1 cellular context compared by ENCODE assay signal in genomic region chr1:38497921-38498320, GRCh38.
TF ChIP-seq lines count a peak whose summit lies in the region.

No MANE protein-coding gene starts in this region.

TF ChIP-seq in GM23338, 12 proteins besides CTCF, POLR2A, EP300 and RAD21 (continued from another document):
- TF ChIP-seq, protein P1, sequence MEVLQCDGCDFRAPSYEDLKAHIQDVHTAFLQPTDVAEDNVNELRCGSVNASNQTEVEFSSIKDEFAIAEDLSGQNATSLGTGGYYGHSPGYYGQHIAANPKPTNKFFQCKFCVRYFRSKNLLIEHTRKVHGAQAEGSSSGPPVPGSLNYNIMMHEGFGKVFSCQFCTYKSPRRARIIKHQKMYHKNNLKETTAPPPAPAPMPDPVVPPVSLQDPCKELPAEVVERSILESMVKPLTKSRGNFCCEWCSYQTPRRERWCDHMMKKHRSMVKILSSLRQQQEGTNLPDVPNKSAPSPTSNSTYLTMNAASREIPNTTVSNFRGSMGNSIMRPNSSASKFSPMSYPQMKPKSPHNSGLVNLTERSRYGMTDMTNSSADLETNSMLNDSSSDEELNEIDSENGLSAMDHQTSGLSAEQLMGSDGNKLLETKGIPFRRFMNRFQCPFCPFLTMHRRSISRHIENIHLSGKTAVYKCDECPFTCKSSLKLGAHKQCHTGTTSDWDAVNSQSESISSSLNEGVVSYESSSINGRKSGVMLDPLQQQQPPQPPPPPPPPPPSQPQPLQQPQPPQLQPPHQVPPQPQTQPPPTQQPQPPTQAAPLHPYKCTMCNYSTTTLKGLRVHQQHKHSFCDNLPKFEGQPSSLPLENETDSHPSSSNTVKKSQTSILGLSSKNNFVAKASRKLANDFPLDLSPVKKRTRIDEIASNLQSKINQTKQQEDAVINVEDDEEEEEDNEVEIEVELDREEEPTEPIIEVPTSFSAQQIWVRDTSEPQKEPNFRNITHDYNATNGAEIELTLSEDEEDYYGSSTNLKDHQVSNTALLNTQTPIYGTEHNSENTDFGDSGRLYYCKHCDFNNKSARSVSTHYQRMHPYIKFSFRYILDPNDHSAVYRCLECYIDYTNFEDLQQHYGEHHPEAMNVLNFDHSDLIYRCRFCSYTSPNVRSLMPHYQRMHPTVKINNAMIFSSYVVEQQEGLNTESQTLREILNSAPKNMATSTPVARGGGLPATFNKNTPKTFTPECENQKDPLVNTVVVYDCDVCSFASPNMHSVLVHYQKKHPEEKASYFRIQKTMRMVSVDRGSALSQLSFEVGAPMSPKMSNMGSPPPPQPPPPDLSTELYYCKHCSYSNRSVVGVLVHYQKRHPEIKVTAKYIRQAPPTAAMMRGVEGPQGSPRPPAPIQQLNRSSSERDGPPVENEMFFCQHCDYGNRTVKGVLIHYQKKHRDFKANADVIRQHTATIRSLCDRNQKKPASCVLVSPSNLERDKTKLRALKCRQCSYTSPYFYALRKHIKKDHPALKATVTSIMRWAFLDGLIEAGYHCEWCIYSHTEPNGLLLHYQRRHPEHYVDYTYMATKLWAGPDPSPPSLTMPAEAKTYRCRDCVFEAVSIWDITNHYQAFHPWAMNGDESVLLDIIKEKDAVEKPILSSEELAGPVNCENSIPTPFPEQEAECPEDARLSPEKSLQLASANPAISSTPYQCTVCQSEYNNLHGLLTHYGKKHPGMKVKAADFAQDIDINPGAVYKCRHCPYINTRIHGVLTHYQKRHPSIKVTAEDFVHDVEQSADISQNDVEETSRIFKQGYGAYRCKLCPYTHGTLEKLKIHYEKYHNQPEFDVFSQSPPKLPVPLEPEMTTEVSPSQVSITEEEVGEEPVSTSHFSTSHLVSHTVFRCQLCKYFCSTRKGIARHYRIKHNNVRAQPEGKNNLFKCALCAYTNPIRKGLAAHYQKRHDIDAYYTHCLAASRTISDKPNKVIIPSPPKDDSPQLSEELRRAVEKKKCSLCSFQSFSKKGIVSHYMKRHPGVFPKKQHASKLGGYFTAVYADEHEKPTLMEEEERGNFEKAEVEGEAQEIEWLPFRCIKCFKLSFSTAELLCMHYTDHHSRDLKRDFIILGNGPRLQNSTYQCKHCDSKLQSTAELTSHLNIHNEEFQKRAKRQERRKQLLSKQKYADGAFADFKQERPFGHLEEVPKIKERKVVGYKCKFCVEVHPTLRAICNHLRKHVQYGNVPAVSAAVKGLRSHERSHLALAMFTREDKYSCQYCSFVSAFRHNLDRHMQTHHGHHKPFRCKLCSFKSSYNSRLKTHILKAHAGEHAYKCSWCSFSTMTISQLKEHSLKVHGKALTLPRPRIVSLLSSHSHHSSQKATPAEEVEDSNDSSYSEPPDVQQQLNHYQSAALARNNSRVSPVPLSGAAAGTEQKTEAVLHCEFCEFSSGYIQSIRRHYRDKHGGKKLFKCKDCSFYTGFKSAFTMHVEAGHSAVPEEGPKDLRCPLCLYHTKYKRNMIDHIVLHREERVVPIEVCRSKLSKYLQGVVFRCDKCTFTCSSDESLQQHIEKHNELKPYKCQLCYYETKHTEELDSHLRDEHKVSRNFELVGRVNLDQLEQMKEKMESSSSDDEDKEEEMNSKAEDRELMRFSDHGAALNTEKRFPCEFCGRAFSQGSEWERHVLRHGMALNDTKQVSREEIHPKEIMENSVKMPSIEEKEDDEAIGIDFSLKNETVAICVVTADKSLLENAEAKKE (CRISPR knock-in tag; IDR thresholded peaks at IDR 0.05), result no peak
- TF ChIP-seq EZH2 (IDR thresholded peaks at IDR 0.05; ENCODE audit: low read depth, unreplicated experiment) (no peak), STAT1 (IDR thresholded peaks at IDR 0.05; ENCODE audit: unreplicated experiment) (no peak), NANOG (IDR thresholded peaks at IDR 0.05; ENCODE audit: borderline replicate concordance) (no peak)
TF ChIP-seq in GM23338: peak in this region for 0.
